17 cellular contexts compared by ENCODE assay signal in genomic region chr11:43268161-43268560, GRCh38. TPM values are rescaled to one million over a fixed set of nuclear protein-coding genes. Genes with fewer than 3 reads are reported as not detected.
DNase-seq lines count a peak whose midpoint lies in the region; ATAC-seq, FAIRE-seq and TF ChIP-seq lines count a peak whose summit lies in the region.
"Had no signal": no experiment of that assay in that cellular context is flagged by ENCODE, and none has a peak within 500 bp of the region (broad histone marks: within the 10 kb centered on the region; RNA-seq: fewer than 3 reads in every experiment).

No MANE protein-coding gene starts in this region.

- H3K27ac Mint-ChIP-seq in astrocyte (ENCODE audit: unreplicated experiment), result no peak overlapping the region
- no peak overlapping the region for H3K27ac Mint-ChIP-seq in stimulated activated effector memory CD8-positive, alpha-beta T cell treated with anti-CD3 and anti-CD28 coated beads, Interleukin-12 subunit alpha, Interleukin-12 subunit beta, amount 100 ng/mL, for 72 hours
- no peak overlapping the region for H3K27ac Mint-ChIP-seq in activated CD8-positive, alpha-beta memory T cell treated with anti-CD3 and anti-CD28 coated beads, Interleukin-2, amount 10 ng/mL, durations not matched to agents 7 days and 5 days
- H3K27ac Mint-ChIP-seq: activated CD4-positive, alpha-beta T cell treated with anti-CD3 and anti-CD28 coated beads for 36 hours; natural killer cell had no signal

- H3K4me3 Mint-ChIP-seq in astrocyte (ENCODE audit: unreplicated experiment), result no peak overlapping the region
- H3K4me3 Mint-ChIP-seq in stimulated activated effector memory CD8-positive, alpha-beta T cell treated with anti-CD3 and anti-CD28 coated beads, Interleukin-12 subunit alpha, Interleukin-12 subunit beta, amount 100 ng/mL, for 72 hours, result no peak overlapping the region
- H3K4me3 Mint-ChIP-seq in activated CD8-positive, alpha-beta memory T cell treated with anti-CD3 and anti-CD28 coated beads, Interleukin-2, amount 10 ng/mL, durations not matched to agents 7 days and 5 days, result no peak overlapping the region
- H3K4me3 Mint-ChIP-seq: activated CD4-positive, alpha-beta T cell treated with anti-CD3 and anti-CD28 coated beads for 36 hours; natural killer cell had no signal

- H3K36me3 Mint-ChIP-seq in astrocyte (ENCODE audit: low read depth, unreplicated experiment), result no peaks in the 10 kb centered on the region
- no peaks in the 10 kb centered on the region for H3K36me3 Mint-ChIP-seq in stimulated activated effector memory CD8-positive, alpha-beta T cell treated with anti-CD3 and anti-CD28 coated beads, Interleukin-12 subunit alpha, Interleukin-12 subunit beta, amount 100 ng/mL, for 72 hours
- H3K36me3 Mint-ChIP-seq in activated CD8-positive, alpha-beta memory T cell treated with anti-CD3 and anti-CD28 coated beads, Interleukin-2, amount 10 ng/mL, durations not matched to agents 7 days and 5 days, result no peaks in the 10 kb centered on the region
- H3K36me3 Mint-ChIP-seq: natural killer cell had no signal

- no peaks in the 10 kb centered on the region for H3K27me3 ChIP-seq in astrocyte (ENCODE audit: insufficient read depth, low read length)
- H3K27me3 ChIP-seq: gastrocnemius medialis had no signal

- H3K4me3 ChIP-seq in astrocyte (ENCODE audit: insufficient read depth, low read depth, low read length), result no peak overlapping the region
- H3K4me3 ChIP-seq: smooth muscle cell had no signal

- no peak overlapping the region for H3K9ac ChIP-seq in astrocyte (ENCODE audit: low read length)

- H3K9me3 ChIP-seq in astrocyte (ENCODE audit: insufficient read depth, low read depth, low read length), result no peaks in the 10 kb centered on the region
- H3K9me3 ChIP-seq: gastrocnemius medialis had no signal

- H3K36me3 ChIP-seq in astrocyte (ENCODE audit: insufficient read depth, low read length), result no peaks in the 10 kb centered on the region
- H3K36me3 ChIP-seq: gastrocnemius medialis had no signal

- no peaks in the 10 kb centered on the region for H3K4me1 ChIP-seq in astrocyte (ENCODE audit: insufficient read depth, low read length)

- H4K20me1 ChIP-seq in astrocyte (ENCODE audit: insufficient read depth, low read length), result no peaks in the 10 kb centered on the region

- H3K27ac ChIP-seq in astrocyte (ENCODE audit: low read depth, low read length) (no peak overlapping the region), substantia nigra (ENCODE audit: low read depth, low read length, poor library complexity, severe bottlenecking) (no peak overlapping the region)
- H3K27ac ChIP-seq: gastrocnemius medialis had no signal

- H3K4me1 Mint-ChIP-seq in astrocyte (ENCODE audit: low read depth, unreplicated experiment), result no peaks in the 10 kb centered on the region
- peaks cover 7% of the 10 kb centered on the region for H3K4me1 Mint-ChIP-seq in stimulated activated effector memory CD8-positive, alpha-beta T cell treated with anti-CD3 and anti-CD28 coated beads, Interleukin-12 subunit alpha, Interleukin-12 subunit beta, amount 100 ng/mL, for 72 hours
- peaks cover 2% of the 10 kb centered on the region for H3K4me1 Mint-ChIP-seq in activated CD8-positive, alpha-beta memory T cell treated with anti-CD3 and anti-CD28 coated beads, Interleukin-2, amount 10 ng/mL, durations not matched to agents 7 days and 5 days
- H3K4me1 Mint-ChIP-seq: activated CD4-positive, alpha-beta T cell treated with anti-CD3 and anti-CD28 coated beads for 36 hours had no signal

- no peak for FAIRE-seq in astrocyte (lab: Jason Lieb, UNC)
- FAIRE-seq: HTR-8/SVneo had no signal

- peak overlapping the region; percentile 53 for H3K4me2 ChIP-seq in astrocyte (ENCODE audit: low read length)
- H3K4me2 ChIP-seq: smooth muscle cell had no signal

- no peak for TF ChIP-seq CTCF in astrocyte (IDR thresholded peaks at IDR 0.05; ENCODE audit: insufficient read depth, low read depth, low read length)

- CTCF ChIA-PET in activated CD8-positive, alpha-beta memory T cell treated with anti-CD3 and anti-CD28 coated beads, Interleukin-2, amount 10 ng/mL, durations not matched to agents 7 days and 5 days (lab: Charles Lee), result interaction anchor here (0.8 kb wide), 1 partner anchor 15 kb away, joined by 3 read pairs; no protein-coding TSS in a partner anchor

- DNase-seq in NCI-H2171 treated with DMSO at 0.1 percent for 48 hours (lab: John Stamatoyannopoulos, UW) (peak; percentile 73), astrocyte (ENCODE audit: low read depth) (no peak), left kidney (ENCODE audit: low read depth, low spot score) (peak; percentile 46), substantia nigra (lab: John Stamatoyannopoulos, UW) (peak in 26 of 49 donors; percentile 2 to 80 (median 21)), NCI-H1092 (lab: John Stamatoyannopoulos, UW) (no peak)
- DNase-seq in stimulated activated CD4-positive, alpha-beta T cell treated with anti-CD3 and anti-CD28 coated beads, Interleukin-12 subunit alpha, Interleukin-12 subunit beta, amount 100 ng/mL, for 4 hours, result no peak
- no peak for DNase-seq in stimulated activated effector memory CD8-positive, alpha-beta T cell treated with anti-CD3 and anti-CD28 coated beads, Interleukin-12 subunit alpha, Interleukin-12 subunit beta, amount 100 ng/mL, for 72 hours (ENCODE audit: low spot score in 2 of 2)
- no peak for DNase-seq in activated CD8-positive, alpha-beta memory T cell treated with anti-CD3 and anti-CD28 coated beads, Interleukin-2, amount 10 ng/mL, durations not matched to agents 7 days and 5 days
- DNase-seq: activated CD4-positive, alpha-beta T cell treated with anti-CD3 and anti-CD28 coated beads for 36 hours; activated T-cell treated with anti-CD3 and anti-CD28 coated beads, Interleukin-2, amount 50 U/mL, for 48 hours; natural killer cell; NCI-H345; T-helper 1 cell had no signal

- peaks cover 2% of the 10 kb centered on the region for H3K9me3 Mint-ChIP-seq in astrocyte (ENCODE audit: unreplicated experiment)
- no peaks in the 10 kb centered on the region for H3K9me3 Mint-ChIP-seq in stimulated activated effector memory CD8-positive, alpha-beta T cell treated with anti-CD3 and anti-CD28 coated beads, Interleukin-12 subunit alpha, Interleukin-12 subunit beta, amount 100 ng/mL, for 72 hours
- H3K9me3 Mint-ChIP-seq in activated CD8-positive, alpha-beta memory T cell treated with anti-CD3 and anti-CD28 coated beads, Interleukin-2, amount 10 ng/mL, durations not matched to agents 7 days and 5 days (ENCODE audit: low read depth), result no peaks in the 10 kb centered on the region
- H3K9me3 Mint-ChIP-seq: natural killer cell had no signal

- H3K79me2 ChIP-seq in astrocyte (ENCODE audit: insufficient read depth, low read length), result no peaks in the 10 kb centered on the region

- no peak for ATAC-seq in stimulated activated effector memory CD8-positive, alpha-beta T cell treated with anti-CD3 and anti-CD28 coated beads, Interleukin-12 subunit alpha, Interleukin-12 subunit beta, amount 100 ng/mL, for 72 hours
- no peak for ATAC-seq in activated CD8-positive, alpha-beta memory T cell treated with anti-CD3 and anti-CD28 coated beads, Interleukin-2, amount 10 ng/mL, durations not matched to agents 7 days and 5 days
- ATAC-seq: activated CD4-positive, alpha-beta T cell treated with anti-CD3 and anti-CD28 coated beads for 36 hours; gastrocnemius medialis; natural killer cell; Panc1 had no signal

- no peak overlapping the region for H2AFZ ChIP-seq in astrocyte (ENCODE audit: low read depth, low read length)

- no peaks in the 10 kb centered on the region for H3K27me3 Mint-ChIP-seq in astrocyte (ENCODE audit: low read depth, unreplicated experiment)
- H3K27me3 Mint-ChIP-seq in activated CD8-positive, alpha-beta memory T cell treated with anti-CD3 and anti-CD28 coated beads, Interleukin-2, amount 10 ng/mL, durations not matched to agents 7 days and 5 days, result no peaks in the 10 kb centered on the region

RNA-seq across cellular contexts. Expression of gene API5, which starts 43.6 kb away (rescaled TPM):
- 101 and 118 TPM in 2 replicates for total RNA-seq in astrocyte
- 100 to 1,000 TPM in 1 of 2 experiments, 10 to 100 TPM in 1; 99.5 to 134 TPM for total RNA-seq in activated CD8-positive, alpha-beta memory T cell treated with anti-CD3 and anti-CD28 coated beads, Interleukin-2, amount 10 ng/mL, durations not matched to agents 7 days and 5 days

Comparison
In these comparisons a context has a peak if more than half of its experiments do, and no peak if none do; other contexts are left out.
1. DNase-seq: peak in NCI-H2171 treated with DMSO at 0.1 percent for 48 hours (single experiment), left kidney (single experiment) and substantia nigra (26 of 49); none in astrocyte (single experiment), stimulated activated CD4-positive, alpha-beta T cell treated with anti-CD3 and anti-CD28 coated beads, Interleukin-12 subunit alpha, Interleukin-12 subunit beta, amount 100 ng/mL, for 4 hours (single experiment), NCI-H1092 (single experiment), stimulated activated effector memory CD8-positive, alpha-beta T cell treated with anti-CD3 and anti-CD28 coated beads, Interleukin-12 subunit alpha, Interleukin-12 subunit beta, amount 100 ng/mL, for 72 hours (0 of 2) and activated CD8-positive, alpha-beta memory T cell treated with anti-CD3 and anti-CD28 coated beads, Interleukin-2, amount 10 ng/mL, durations not matched to agents 7 days and 5 days (single experiment).